In genomic region chr3:18440053-18440768, GRCh38 we compare ENCODE assay signal across 11 cellular contexts. TPM values are rescaled to one million over a fixed set of nuclear protein-coding genes. Genes with fewer than 3 reads are reported as not detected.
A peak's percentile ranks its signal among the peaks of the same experiment; 100 is the strongest.
DNase-seq lines count a peak whose midpoint lies in the region; ATAC-seq and TF ChIP-seq lines count a peak whose summit lies in the region.
"Had no signal": no experiment of that assay in that cellular context is flagged by ENCODE, and none has a peak within 500 bp of the region (broad histone marks: within the 10 kb centered on the region; RNA-seq: fewer than 3 reads in every experiment).

No MANE protein-coding gene starts in this region.

- no peak overlapping the region for H2BK12ac ChIP-seq in mesenchymal stem cell (ENCODE audit: low read length in 2 of 2)

- ATAC-seq in activated B cell treated with CpG ODN at 0.5 μM for 24 hours (ENCODE audit: low read depth), result no peak
- no peak for ATAC-seq in GM19023 (IDR thresholded peaks at IDR 0.05; ENCODE audit: unreplicated experiment)
- no peak for ATAC-seq in upper lobe of right lung
- ATAC-seq: right cardiac atrium had no signal

- H3K27ac Mint-ChIP-seq in activated B cell treated with CpG ODN at 0.5 μM for 24 hours, result peak overlapping the region; percentile 69
- no peak overlapping the region for H3K27ac Mint-ChIP-seq in endothelial cell (ENCODE audit: unreplicated experiment)

- DNase-seq in DMS53 (lab: John Stamatoyannopoulos, UW), result peak; percentile 0
- DNase-seq in DMS53 treated with DMSO at 0.1 percent for 48 hours (lab: John Stamatoyannopoulos, UW; ENCODE audit: unreplicated experiment), result no peak
- no peak for DNase-seq in HEK293T (ENCODE audit: extremely low spot score)
- DNase-seq in activated B cell treated with CpG ODN at 0.5 μM for 24 hours, result no peak
- no peak for DNase-seq in mesenchymal stem cell
- DNase-seq in endothelial cell (ENCODE audit: low spot score), result no peak
- no peak for DNase-seq in upper lobe of right lung
- DNase-seq: NCI-H2081 treated with DMSO at 0.1 percent for 48 hours, right cardiac atrium had no signal

- H2BK120ac ChIP-seq in mesenchymal stem cell (ENCODE audit: low read depth, low read length), result no peak overlapping the region

- peak overlapping the region; percentile 12 for H3K9ac ChIP-seq in mesenchymal stem cell (ENCODE audit: low read length)

- H3K79me1 ChIP-seq in mesenchymal stem cell (replicated peaks; ENCODE audit: low read length, poor library complexity, severe bottlenecking), result no peaks in the 10 kb centered on the region

- H3K4me3 Mint-ChIP-seq in activated B cell treated with CpG ODN at 0.5 μM for 24 hours (peak overlapping the region; percentile 60), endothelial cell (ENCODE audit: unreplicated experiment) (no peak overlapping the region)

- H3K9me3 Mint-ChIP-seq in activated B cell treated with CpG ODN at 0.5 μM for 24 hours (no peaks in the 10 kb centered on the region), endothelial cell (ENCODE audit: unreplicated experiment) (no peaks in the 10 kb centered on the region)

- H3K27ac ChIP-seq in mesenchymal stem cell (ENCODE audit: low read length, poor library complexity, severe bottlenecking), result no peak overlapping the region
- H3K27ac ChIP-seq in upper lobe of right lung, result no peak overlapping the region
- H3K27ac ChIP-seq: 22Rv1 had no signal

- H3K23ac ChIP-seq in mesenchymal stem cell (ENCODE audit: low read length in 2 of 2), result no peak overlapping the region

- POLR2A ChIA-PET in HEK293T (lab: Yijun Ruan, JAX), result no interaction called here
- POLR2A ChIA-PET in activated B cell treated with CpG ODN at 0.5 μM for 24 hours (lab: Charles Lee), result interaction anchor here (0.6 kb wide), 1 partner anchor 17 kb away, joined by 3 read pairs; no protein-coding TSS in a partner anchor

- CTCF ChIA-PET in HEK293T (lab: Yijun Ruan, JAX) (no interaction called here), activated B cell treated with CpG ODN at 0.5 μM for 24 hours (lab: Charles Lee) (interaction anchor here (1.4 kb wide), 1 partner anchor 9 kb away, joined by 4 read pairs; no protein-coding TSS in a partner anchor)

- H3K27me3 Mint-ChIP-seq in activated B cell treated with CpG ODN at 0.5 μM for 24 hours, result peaks cover 2% of the 10 kb centered on the region
- H3K27me3 Mint-ChIP-seq in endothelial cell (ENCODE audit: unreplicated experiment), result peaks cover 6% of the 10 kb centered on the region

- no peak overlapping the region for H4K91ac ChIP-seq in mesenchymal stem cell (ENCODE audit: low read length)

- no peaks in the 10 kb centered on the region for H3K36me3 ChIP-seq in mesenchymal stem cell (ENCODE audit: control insufficient read depth in 1 of 2, insufficient read depth in 2 of 2, low read depth in 1 of 2, low read length in 2 of 2)
- no peaks in the 10 kb centered on the region for H3K36me3 ChIP-seq in upper lobe of right lung

- no peak overlapping the region for H2AFZ ChIP-seq in mesenchymal stem cell (ENCODE audit: low read depth, low read length)

- H3K4me1 Mint-ChIP-seq in activated B cell treated with CpG ODN at 0.5 μM for 24 hours (peaks cover 58% of the 10 kb centered on the region), endothelial cell (ENCODE audit: unreplicated experiment) (peaks cover 4% of the 10 kb centered on the region)

- H2BK15ac ChIP-seq in mesenchymal stem cell (ENCODE audit: low read depth, poor library complexity, severe bottlenecking), result no peak overlapping the region

- no peak overlapping the region for H4K8ac ChIP-seq in mesenchymal stem cell (ENCODE audit: low read length)

- no peak overlapping the region for H3K4me2 ChIP-seq in mesenchymal stem cell (ENCODE audit: low read length, poor library complexity, severe bottlenecking)

- TF ChIP-seq CTCF in activated B cell treated with CpG ODN at 0.5 μM for 24 hours (IDR thresholded peaks at IDR 0.05), result no peak
- no peak for TF ChIP-seq CTCF in endothelial cell (IDR thresholded peaks at IDR 0.05; ENCODE audit: unreplicated experiment)
- TF ChIP-seq CTCF in upper lobe of right lung (IDR thresholded peaks at IDR 0.05), result no peak

- H3K4me1 ChIP-seq in mesenchymal stem cell (ENCODE audit: control insufficient read depth, insufficient read depth, low read depth, low read length) (peaks cover 12% of the 10 kb centered on the region), upper lobe of right lung (peaks cover 13% of the 10 kb centered on the region)

- H3K14ac ChIP-seq in mesenchymal stem cell (ENCODE audit: low read length in 2 of 2), result no peak overlapping the region

- H3K9me3 ChIP-seq in mesenchymal stem cell (ENCODE audit: control insufficient read depth, low read length) (no peaks in the 10 kb centered on the region), upper lobe of right lung (no peaks in the 10 kb centered on the region)

- no peak overlapping the region for H2AK5ac ChIP-seq in mesenchymal stem cell (ENCODE audit: low read length, severe bottlenecking)

- intact Hi-C loops in activated B cell treated with CpG ODN at 0.5 μM for 24 hours (cut with micrococcal nuclease) (loop anchor here (5.0 kb wide), 1 partner anchor 707 kb away; the partner anchor contains the start of gene KCNH8), upper lobe of right lung (cut with DNase I) (no loop called here)

- H3K4me3 ChIP-seq in mesenchymal stem cell (ENCODE audit: insufficient read depth in 1 of 2, low read depth in 1 of 2, low read length in 2 of 2) (peak overlapping the region in 1 of 2 experiments; percentile 42), upper lobe of right lung (no peak overlapping the region)

- peaks cover 24 to 28% of the 10 kb centered on the region in 2 experiments for H3K27me3 ChIP-seq in mesenchymal stem cell (ENCODE audit: control insufficient read depth in 1 of 2, insufficient read depth in 1 of 2, low read length in 2 of 2)
- peaks cover 31% of the 10 kb centered on the region for H3K27me3 ChIP-seq in upper lobe of right lung

- 47% methylated on average over 3 of the region's 7 CpGs for WGBS in mesenchymal stem cell

- H3K36me3 Mint-ChIP-seq in activated B cell treated with CpG ODN at 0.5 μM for 24 hours (ENCODE audit: low read depth) (peaks cover 4% of the 10 kb centered on the region), endothelial cell (ENCODE audit: low read depth, unreplicated experiment) (no peaks in the 10 kb centered on the region)

- H3K4ac ChIP-seq in mesenchymal stem cell (ENCODE audit: low read depth in 1 of 2, low read length in 2 of 2), result no peak overlapping the region

- H2BK5ac ChIP-seq in mesenchymal stem cell (ENCODE audit: low read depth, low read length, poor library complexity, severe bottlenecking), result no peak overlapping the region

- no peak overlapping the region for H3K18ac ChIP-seq in mesenchymal stem cell (ENCODE audit: low read depth in 1 of 2, low read length in 2 of 2)

TF ChIP-seq in HEK293T, 16 proteins besides CTCF, POLR2A, EP300 and RAD21:
- TF ChIP-seq HDGF (IDR thresholded peaks at IDR 0.05; ENCODE audit: borderline replicate concordance) (no peak), FOXA1 (IDR thresholded peaks at IDR 0.05) (peak; percentile 30; the same call in 1 of the 2 replicates), ELF4 (IDR thresholded peaks at IDR 0.05) (no peak), SUZ12 (IDR thresholded peaks at IDR 0.05) (no peak), BHLHE40 (IDR thresholded peaks at IDR 0.05; ENCODE audit: borderline replicate concordance) (no peak), FOXM1 (IDR thresholded peaks at IDR 0.05; ENCODE audit: borderline replicate concordance) (no peak), LEF1 (IDR thresholded peaks at IDR 0.05; ENCODE audit: borderline replicate concordance) (no peak), ZNF384 (IDR thresholded peaks at IDR 0.05) (no peak), NFRKB (IDR thresholded peaks at IDR 0.05) (no peak), PKNOX1 (IDR thresholded peaks at IDR 0.05) (peak; percentile 69), L3MBTL2 (conservative IDR thresholded peaks at IDR 0.05) (no peak), FOXK2 (IDR thresholded peaks at IDR 0.05) (no peak), SP1 (IDR thresholded peaks at IDR 0.05) (no peak), ARNT (IDR thresholded peaks at IDR 0.05) (no peak), TARDBP (IDR thresholded peaks at IDR 0.05) (no peak), CTBP1 (IDR thresholded peaks at IDR 0.05; ENCODE audit: borderline replicate concordance) (no peak)

RNA-seq across cellular contexts. Expression of gene SATB1, which starts 15.1 kb away (rescaled TPM):
- 23.0 and 30.8 TPM in 2 replicates for total RNA-seq in activated B cell treated with CpG ODN at 0.5 μM for 24 hours
- 6.3 TPM for polyA plus RNA-seq in mesenchymal stem cell (2013, experiment 1 of 2)
- polyA plus RNA-seq in mesenchymal stem cell (2013, experiment 2 of 2), result 6.4 TPM
- 28.2 TPM for total RNA-seq in endothelial cell (ENCODE audit: unreplicated experiment)
- 28.4 TPM for total RNA-seq in upper lobe of right lung
